ENCODE assay signal across 12 cellular contexts in the genomic region with DNA sequence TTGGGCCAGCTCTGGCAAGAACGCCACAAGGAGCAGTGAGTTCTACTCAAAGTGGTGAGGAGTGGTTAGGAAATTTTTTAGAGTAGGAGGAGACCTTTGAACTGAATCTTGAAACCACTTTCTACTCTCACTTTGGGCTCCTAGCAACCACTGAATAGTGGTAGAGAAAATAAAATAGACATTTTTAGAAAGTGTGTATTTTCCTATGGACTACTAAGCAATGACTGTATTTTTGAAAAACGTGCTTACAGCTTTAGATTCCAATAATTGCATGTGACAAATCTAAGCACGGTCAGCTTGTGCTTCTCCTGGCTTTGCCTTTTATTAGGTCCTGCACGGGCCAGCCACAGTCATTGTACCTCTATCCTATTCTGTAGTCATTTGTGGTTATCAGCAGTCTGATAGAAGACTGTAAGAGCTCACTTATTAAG. TPM values are rescaled to one million over a fixed set of nuclear protein-coding genes. Genes with fewer than 3 reads are reported as not detected.
A peak's percentile ranks its signal among the peaks of the same experiment; 100 is the strongest.
DNase-seq lines count a peak whose midpoint lies in the region; ATAC-seq and TF ChIP-seq lines count a peak whose summit lies in the region.
"Had no signal": no experiment of that assay in that cellular context is flagged by ENCODE, and none has a peak within 500 bp of the region (broad histone marks: within the 10 kb centered on the region; RNA-seq: fewer than 3 reads in every experiment).

No MANE protein-coding gene starts in this region.

- no peaks in the 10 kb centered on the region for H3K36me3 Mint-ChIP-seq in activated T-helper 17 cell treated with anti-CD3 and anti-CD28 coated beads, Interleukin-2, amount 50 U/mL, for 72 hours (ENCODE audit: low read depth)
- H3K36me3 Mint-ChIP-seq: mesothelial cell of epicardium had no signal

- no peaks in the 10 kb centered on the region for H3K27me3 Mint-ChIP-seq in activated T-helper 17 cell treated with anti-CD3 and anti-CD28 coated beads, Interleukin-2, amount 50 U/mL, for 72 hours
- H3K27me3 Mint-ChIP-seq in stimulated activated naive CD8-positive, alpha-beta T cell treated with anti-CD3 and anti-CD28 coated beads, Interleukin-15, amount 100 ng/mL, for 72 hours: peaks cover 20% of the 10 kb centered on the region

- no peak for TF ChIP-seq CTCF in WERI-Rb-1 (IDR thresholded peaks at IDR 0.05; ENCODE audit: low read depth, low read length)

- H3K27ac Mint-ChIP-seq in activated T-helper 17 cell treated with anti-CD3 and anti-CD28 coated beads, Interleukin-2, amount 50 U/mL, for 72 hours: peak overlapping the region; percentile 7
- no peak overlapping the region for H3K27ac Mint-ChIP-seq in stimulated activated naive CD8-positive, alpha-beta T cell treated with anti-CD3 and anti-CD28 coated beads, Interleukin-15, amount 100 ng/mL, for 72 hours
- H3K27ac Mint-ChIP-seq: mesothelial cell of epicardium had no signal

- peaks cover 44% of the 10 kb centered on the region for H3K4me1 Mint-ChIP-seq in activated T-helper 17 cell treated with anti-CD3 and anti-CD28 coated beads, Interleukin-2, amount 50 U/mL, for 72 hours
- peaks cover 76% of the 10 kb centered on the region for H3K4me1 Mint-ChIP-seq in stimulated activated naive CD8-positive, alpha-beta T cell treated with anti-CD3 and anti-CD28 coated beads, Interleukin-15, amount 100 ng/mL, for 72 hours
- H3K4me1 Mint-ChIP-seq: mesothelial cell of epicardium had no signal

- H3K9me3 Mint-ChIP-seq in activated T-helper 17 cell treated with anti-CD3 and anti-CD28 coated beads, Interleukin-2, amount 50 U/mL, for 72 hours: no peaks in the 10 kb centered on the region
- H3K9me3 Mint-ChIP-seq in stimulated activated naive CD8-positive, alpha-beta T cell treated with anti-CD3 and anti-CD28 coated beads, Interleukin-15, amount 100 ng/mL, for 72 hours: no peaks in the 10 kb centered on the region
- H3K9me3 Mint-ChIP-seq: mesothelial cell of epicardium had no signal

- no peak overlapping the region for H3K27ac ChIP-seq in WERI-Rb-1
- H3K27ac ChIP-seq: gastrocnemius medialis, SK-N-MC had no signal

- peak overlapping the region; percentile 25 for H3K4me3 Mint-ChIP-seq in activated T-helper 17 cell treated with anti-CD3 and anti-CD28 coated beads, Interleukin-2, amount 50 U/mL, for 72 hours
- peak overlapping the region in 1 of 2 donors; percentile 8 for H3K4me3 Mint-ChIP-seq in stimulated activated naive CD8-positive, alpha-beta T cell treated with anti-CD3 and anti-CD28 coated beads, Interleukin-15, amount 100 ng/mL, for 72 hours
- H3K4me3 Mint-ChIP-seq: mesothelial cell of epicardium had no signal

- ATAC-seq in GM19043 (IDR thresholded peaks at IDR 0.05; ENCODE audit: low read depth, unreplicated experiment) (peak; percentile 48), HG02678 (IDR thresholded peaks at IDR 0.05; ENCODE audit: unreplicated experiment) (peak; percentile 56)
- peak; percentile 66 for ATAC-seq in activated T-helper 17 cell treated with anti-CD3 and anti-CD28 coated beads, Interleukin-2, amount 50 U/mL, for 72 hours (replicated peaks)
- ATAC-seq in stimulated activated naive CD8-positive, alpha-beta T cell treated with anti-CD3 and anti-CD28 coated beads, Interleukin-15, amount 100 ng/mL, for 72 hours: peak; percentile 61
- ATAC-seq: gastrocnemius medialis had no signal

- H3K4me3 ChIP-seq in WERI-Rb-1 (ENCODE audit: low read depth, low read length): no peak overlapping the region
- H3K4me3 ChIP-seq: gastrocnemius medialis, SK-N-MC had no signal

- no peaks in the 10 kb centered on the region for H3K36me3 ChIP-seq in WERI-Rb-1
- H3K36me3 ChIP-seq: gastrocnemius medialis had no signal

- H3K27me3 ChIP-seq in WERI-Rb-1 (ENCODE audit: insufficient read depth, low read depth, severe bottlenecking): no peaks in the 10 kb centered on the region
- H3K27me3 ChIP-seq: gastrocnemius medialis had no signal

- no peak for DNase-seq in stimulated activated naive CD8-positive, alpha-beta T cell treated with anti-CD3 and anti-CD28 coated beads, Interleukin-15, amount 100 ng/mL, for 72 hours
- DNase-seq in WERI-Rb-1 (no peak), NCI-H226 (no peak), Ammon's horn (ENCODE audit: low spot score) (no peak)
- DNase-seq: gastrocnemius medialis had no signal

- no peaks in the 10 kb centered on the region for H3K9me3 ChIP-seq in WERI-Rb-1 (ENCODE audit: severe bottlenecking)
- H3K9me3 ChIP-seq: gastrocnemius medialis had no signal

RNA-seq across cellular contexts. Expression of gene IFNGR1, which starts 8.7 kb away (rescaled TPM):
- total RNA-seq in activated T-helper 17 cell treated with anti-CD3 and anti-CD28 coated beads, Interleukin-2, amount 50 U/mL, for 72 hours: 10 to 100 TPM; 20.9 to 26.9 TPM

RNA-seq across cellular contexts. Expression of gene IL22RA2, which starts 54.4 kb away (rescaled TPM):
- not detected for total RNA-seq in activated T-helper 17 cell treated with anti-CD3 and anti-CD28 coated beads, Interleukin-2, amount 50 U/mL, for 72 hours
- total RNA-seq: Daoy, gastrocnemius medialis, mesothelial cell of epicardium, subcutaneous adipose tissue had no signal
